In genomic region chr2:84493494-84493893, GRCh38 we compare ENCODE assay signal across 16 cellular contexts. TPM values are rescaled to one million over a fixed set of nuclear protein-coding genes. Genes with fewer than 3 reads are reported as not detected.
DNase-seq lines count a peak whose midpoint lies in the region; ATAC-seq and TF ChIP-seq lines count a peak whose summit lies in the region.
"Had no signal": no experiment of that assay in that cellular context is flagged by ENCODE, and none has a peak within 500 bp of the region (broad histone marks: within the 10 kb centered on the region; RNA-seq: fewer than 3 reads in every experiment).

No MANE protein-coding gene starts in this region.

- H3K9me3 Mint-ChIP-seq in stimulated activated naive CD8-positive, alpha-beta T cell treated with anti-CD3 and anti-CD28 coated beads, Interleukin-15, amount 100 ng/mL, for 72 hours, result no peaks in the 10 kb centered on the region
- H3K9me3 Mint-ChIP-seq: activated CD4-positive, alpha-beta memory T cell treated with anti-CD3 and anti-CD28 coated beads, Interleukin-2, amount 10 ng/mL, durations not matched to agents 7 days and 5 days; activated naive CD4-positive, alpha-beta T cell treated with anti-CD3 and anti-CD28 coated beads for 36 hours; T-helper 1 cell treated with Interleukin-12 subunit alpha and Interleukin-12 subunit beta and Interleukin-4 antibody, amounts not matched to agents 30 μg/mL and 1 μg/mL, for 36 hours had no signal

- H3K27ac ChIP-seq in gastrocnemius medialis, result no peak overlapping the region
- H3K27ac ChIP-seq: BLaER1 treated with 17β-estradiol and CSF1 and Interleukin-3, amounts not matched to agents 10 nM and 100 nM had no signal

- no peak for TF ChIP-seq POLR2A in gastrocnemius medialis (IDR thresholded peaks at IDR 0.05)

- no peaks in the 10 kb centered on the region for H3K27me3 ChIP-seq in gastrocnemius medialis
- H3K27me3 ChIP-seq: BLaER1 treated with 17β-estradiol and CSF1 and Interleukin-3, amounts not matched to agents 10 nM and 100 nM had no signal

- in situ Hi-C loops in gastrocnemius medialis (cut with MboI; ENCODE audit: low sequenced_read_pairs in 4 of 4), result loop anchor here in 3 of 4 donors (10.0 to 25.0 kb wide), 2 partner anchors 391 to 794 kb away; partner anchors contain the start of gene TRABD2A (in 3 of the 3)

- no peaks in the 10 kb centered on the region for H3K27me3 Mint-ChIP-seq in stimulated activated naive CD8-positive, alpha-beta T cell treated with anti-CD3 and anti-CD28 coated beads, Interleukin-15, amount 100 ng/mL, for 72 hours
- H3K27me3 Mint-ChIP-seq: activated CD4-positive, alpha-beta memory T cell treated with anti-CD3 and anti-CD28 coated beads, Interleukin-2, amount 10 ng/mL, durations not matched to agents 7 days and 5 days had no signal

- no peak overlapping the region for H3K27ac Mint-ChIP-seq in stimulated activated naive CD8-positive, alpha-beta T cell treated with anti-CD3 and anti-CD28 coated beads, Interleukin-15, amount 100 ng/mL, for 72 hours
- H3K27ac Mint-ChIP-seq: activated CD4-positive, alpha-beta memory T cell treated with anti-CD3 and anti-CD28 coated beads, Interleukin-2, amount 10 ng/mL, durations not matched to agents 7 days and 5 days; activated naive CD4-positive, alpha-beta T cell treated with anti-CD3 and anti-CD28 coated beads for 36 hours; T-helper 1 cell treated with Interleukin-12 subunit alpha and Interleukin-12 subunit beta and Interleukin-4 antibody, amounts not matched to agents 30 μg/mL and 1 μg/mL, for 36 hours had no signal

- CTCF ChIA-PET in AG04449 (lab: Yijun Ruan, JAX), result interaction anchor here (0.6 to 5.9 kb wide), 13 partner anchors 11 to 805 kb away, joined by 3 to 53 read pairs (median 5); partner anchors contain the start of gene TRABD2A

- no peak for ATAC-seq in gastrocnemius medialis
- ATAC-seq in stimulated activated naive CD8-positive, alpha-beta T cell treated with anti-CD3 and anti-CD28 coated beads, Interleukin-15, amount 100 ng/mL, for 72 hours, result no peak

- H3K4me1 Mint-ChIP-seq in stimulated activated naive CD8-positive, alpha-beta T cell treated with anti-CD3 and anti-CD28 coated beads, Interleukin-15, amount 100 ng/mL, for 72 hours, result peaks cover 18% of the 10 kb centered on the region

- H3K9me3 ChIP-seq in gastrocnemius medialis, result no peaks in the 10 kb centered on the region
- H3K9me3 ChIP-seq: BLaER1 treated with 17β-estradiol and CSF1 and Interleukin-3, amounts not matched to agents 10 nM and 100 nM had no signal

- intact Hi-C loops in gastrocnemius medialis (cut with DNase I; ENCODE audit: low total_unique reads), result no loop called here

- H3K4me3 ChIP-seq in AG04449 (ENCODE audit: low read depth, low read length), result no peak overlapping the region
- H3K4me3 ChIP-seq in gastrocnemius medialis, result no peak overlapping the region
- H3K4me3 ChIP-seq: BLaER1 treated with 17β-estradiol and CSF1 and Interleukin-3, amounts not matched to agents 10 nM and 100 nM had no signal

- no peaks in the 10 kb centered on the region for H3K4me1 ChIP-seq in gastrocnemius medialis

- POLR2A ChIA-PET in AG04449 (lab: Yijun Ruan, JAX), result interaction anchor here (0.8 to 1.4 kb wide), 3 partner anchors 34 to 426 kb away, joined by 3 to 4 read pairs (median 3); no protein-coding TSS in a partner anchor

- no peak overlapping the region for H3K4me3 Mint-ChIP-seq in stimulated activated naive CD8-positive, alpha-beta T cell treated with anti-CD3 and anti-CD28 coated beads, Interleukin-15, amount 100 ng/mL, for 72 hours
- H3K4me3 Mint-ChIP-seq: activated CD4-positive, alpha-beta memory T cell treated with anti-CD3 and anti-CD28 coated beads, Interleukin-2, amount 10 ng/mL, durations not matched to agents 7 days and 5 days; activated naive CD4-positive, alpha-beta T cell treated with anti-CD3 and anti-CD28 coated beads for 36 hours; T-helper 1 cell treated with Interleukin-12 subunit alpha and Interleukin-12 subunit beta and Interleukin-4 antibody, amounts not matched to agents 30 μg/mL and 1 μg/mL, for 36 hours had no signal

- DNase-seq in AG04449 (ENCODE audit: low read depth, low spot score) (peak; percentile 80), HS-27A (ENCODE audit: low read depth) (peak; percentile 99), amniotic epithelial cell (ENCODE audit: low read depth) (peak; percentile 74), glomerular visceral epithelial cell (ENCODE audit: extremely low spot score) (peak; percentile 81), gastrocnemius medialis (no peak), cerebellum (ENCODE audit: low spot score) (no peak), HT-29 (ENCODE audit: low spot score) (no peak)
- no peak for DNase-seq in stimulated activated naive CD8-positive, alpha-beta T cell treated with anti-CD3 and anti-CD28 coated beads, Interleukin-15, amount 100 ng/mL, for 72 hours
- DNase-seq: activated CD4-positive, alpha-beta memory T cell treated with anti-CD3 and anti-CD28 coated beads, Interleukin-2, amount 10 ng/mL, durations not matched to agents 7 days and 5 days; activated naive CD4-positive, alpha-beta T cell treated with anti-CD3 and anti-CD28 coated beads for 36 hours; NCI-H2227 treated with DMSO at 0.1 percent for 48 hours; stimulated activated CD4-positive, alpha-beta T cell treated with anti-CD3 and anti-CD28 coated beads, Interleukin-1b, Interleukin-23, amount 100 ng/mL, for 48 hours had no signal

- no peaks in the 10 kb centered on the region for H3K36me3 ChIP-seq in gastrocnemius medialis
- H3K36me3 ChIP-seq: BLaER1 treated with 17β-estradiol and CSF1 and Interleukin-3, amounts not matched to agents 10 nM and 100 nM had no signal

- TF ChIP-seq CTCF in AG04449 (IDR thresholded peaks at IDR 0.05; ENCODE audit: insufficient read depth, low read length, missing control alignments), result no peak
- no peak for TF ChIP-seq CTCF in gastrocnemius medialis (IDR thresholded peaks at IDR 0.05 in 4 of 5, conservative IDR thresholded peaks at IDR 0.05 in 1 of 5)

RNA-seq across cellular contexts. Expression of gene DNAH6, which starts 22.8 kb away (rescaled TPM):
- total RNA-seq in gastrocnemius medialis (not detected), cerebellum (9.5 TPM)
- total RNA-seq in HT-29 (2014; rRNA removed; shearing (Covaris generic)), result 0.03 and 0.05 TPM in 2 replicates
- total RNA-seq: lung microvascular endothelial cell, osteocyte had no signal

RNA-seq across cellular contexts. Expression of gene SUCLG1, which starts 34.4 kb away (rescaled TPM):
- total RNA-seq in gastrocnemius medialis (100 to 1,000 TPM in 3 of 4 donors, 10 to 100 TPM in 1; 96.9 to 136 (median 117) TPM), cerebellum (68.2 TPM)
- total RNA-seq in HT-29 (2014; rRNA removed; shearing (Covaris generic)), result 39.8 and 47.8 TPM in 2 replicates

Comparison
In these comparisons a context has a peak if more than half of its experiments do, and no peak if none do; other contexts are left out.
1. DNase-seq: peak in AG04449 (single experiment), HS-27A (single experiment), amniotic epithelial cell (single experiment) and glomerular visceral epithelial cell (single experiment); none in gastrocnemius medialis (0 of 2), stimulated activated naive CD8-positive, alpha-beta T cell treated with anti-CD3 and anti-CD28 coated beads, Interleukin-15, amount 100 ng/mL, for 72 hours (0 of 2), cerebellum (single experiment) and HT-29 (single experiment).